In the genomic region with DNA sequence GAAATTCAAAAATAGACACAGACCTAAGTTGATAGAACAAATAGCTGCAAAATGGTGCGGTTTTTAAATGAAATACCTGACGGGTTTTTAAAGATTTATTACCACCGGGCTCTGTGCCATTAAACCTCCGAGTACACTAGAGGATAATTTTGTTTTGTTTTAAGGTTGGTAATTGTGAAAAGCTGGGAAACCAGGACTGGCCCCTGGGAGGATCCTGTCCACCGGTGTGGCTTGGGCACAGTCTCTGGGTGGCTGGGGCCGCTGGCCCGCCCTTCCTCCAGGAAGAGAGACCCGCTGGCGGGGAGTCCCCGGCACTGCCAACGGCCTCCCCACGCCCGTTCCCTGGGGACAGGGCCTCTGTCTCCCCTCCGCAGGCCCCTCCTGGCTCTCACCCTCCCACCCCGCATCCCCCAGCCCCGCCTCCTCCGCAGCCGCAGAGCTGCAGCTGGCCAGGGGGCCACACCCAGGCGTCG, we compare ENCODE assay signal across 8 cellular contexts. TPM values are rescaled to one million over a fixed set of nuclear protein-coding genes. Genes with fewer than 3 reads are reported as not detected.
DNase-seq lines count a peak whose midpoint lies in the region; ATAC-seq and TF ChIP-seq lines count a peak whose summit lies in the region.

No MANE protein-coding gene starts in this region.

- no peak for TF ChIP-seq POLR2A in GM18505 (IDR thresholded peaks at IDR 0.05; ENCODE audit: borderline replicate concordance, extremely low read depth, insufficient read depth, insufficient read length)

- H3K36me3 ChIP-seq in SK-N-MC (ENCODE audit: insufficient read depth, low read length): no peaks in the 10 kb centered on the region

- DNase-seq in 8988T (peak; percentile 55), SK-N-MC (ENCODE audit: low read depth, low spot score) (no peak), fibroblast of the aortic adventitia (ENCODE audit: low read depth) (peak; percentile 40), retinal pigment epithelial cell (ENCODE audit: low read depth) (no peak), inferior parietal cortex (ENCODE audit: extremely low spot score) (no peak)

- no peak for TF ChIP-seq CTCF in fibroblast of the aortic adventitia (IDR thresholded peaks at IDR 0.05; ENCODE audit: insufficient read depth, low read length)
- TF ChIP-seq CTCF in retinal pigment epithelial cell (conservative IDR thresholded peaks at IDR 0.05; ENCODE audit: low read depth, low read length): no peak

- H3K9ac ChIP-seq in SK-N-MC (ENCODE audit: insufficient read length): peak overlapping the region; percentile 37

- no peaks in the 10 kb centered on the region for H3K9me3 ChIP-seq in SK-N-MC (ENCODE audit: low read depth, low read length)

- no peak overlapping the region for H3K27ac ChIP-seq in SK-N-MC

- ATAC-seq in GM18505 (IDR thresholded peaks at IDR 0.05; ENCODE audit: unreplicated experiment) (peak; percentile 41), HG03103 (IDR thresholded peaks at IDR 0.05; ENCODE audit: low read depth, unreplicated experiment) (peak; percentile 41), HG02852 (IDR thresholded peaks at IDR 0.05; ENCODE audit: unreplicated experiment) (no peak)

- H3K4me3 ChIP-seq in SK-N-MC: peak overlapping the region; percentile 86
- H3K4me3 ChIP-seq in fibroblast of the aortic adventitia (ENCODE audit: low read depth, low read length): peak overlapping the region; percentile 68
- H3K4me3 ChIP-seq in retinal pigment epithelial cell (ENCODE audit: low read length): peak overlapping the region; percentile 59

RNA-seq across cellular contexts. Expression of a gene that starts 13.8 kb away (rescaled TPM):
- total RNA-seq in fibroblast of the aortic adventitia (ENCODE audit: low replicate concordance): 0.09 TPM in 1 of 2 replicates, not detected in the other

RNA-seq across cellular contexts. Expression of a gene that starts 37.8 kb away (rescaled TPM):
- total RNA-seq in fibroblast of the aortic adventitia (ENCODE audit: low replicate concordance): not detected in 2 replicates

RNA-seq across cellular contexts. Expression of a gene that starts 37.8 kb away (rescaled TPM):
- 0.25 TPM in 1 of 2 replicates, not detected in the other for total RNA-seq in fibroblast of the aortic adventitia (ENCODE audit: low replicate concordance)

Comparison
In these comparisons a context has a peak if more than half of its experiments do, and no peak if none do; other contexts are left out.
1. DNase-seq: peak in 8988T (single experiment) and fibroblast of the aortic adventitia (single experiment); none in SK-N-MC (single experiment), retinal pigment epithelial cell (single experiment) and inferior parietal cortex (single experiment).
2. Peak in every context shown above with its lines, with median percentiles within 50 percentile points of each other: H3K4me3 ChIP-seq.